11 cellular contexts compared by ENCODE assay signal in genomic region chr3:136171097-136171542, GRCh38. TPM values are rescaled to one million over a fixed set of nuclear protein-coding genes. Genes with fewer than 3 reads are reported as not detected.
A peak's percentile ranks its signal among the peaks of the same experiment; 100 is the strongest.
DNase-seq lines count a peak whose midpoint lies in the region; ATAC-seq, FAIRE-seq and TF ChIP-seq lines count a peak whose summit lies in the region.
"Had no signal": no experiment of that assay in that cellular context is flagged by ENCODE, and none has a peak within 500 bp of the region (broad histone marks: within the 10 kb centered on the region; RNA-seq: fewer than 3 reads in every experiment).

No MANE protein-coding gene starts in this region.

- POLR2A ChIA-PET in activated CD4-positive, alpha-beta memory T cell treated with anti-CD3 and anti-CD28 coated beads, Interleukin-2, amount 10 ng/mL, durations not matched to agents 7 days and 5 days (lab: Charles Lee) = interaction anchor here (1.2 to 1.4 kb wide), 2 partner anchors 16 to 24 kb away, joined by 3 to 4 read pairs; no protein-coding TSS in a partner anchor
- POLR2A ChIA-PET in HepG2 (lab: Yijun Ruan, JAX) = interaction anchor here (1.1 kb wide), 1 partner anchor 25 kb away, joined by 4 read pairs; the partner anchor contains the start of gene MSL2

- no TSS peak for BruUV-seq in HepG2 (replicated peaks; lab: Mats Ljungman, UMichigan)

- H3K27me3 ChIP-seq in BLaER1 (no peaks in the 10 kb centered on the region), GM23338 (ENCODE audit: insufficient read depth) (no peaks in the 10 kb centered on the region), HepG2 (ENCODE audit: control insufficient read depth in 1 of 2, insufficient read depth in 2 of 2, low read length in 2 of 2) (no peaks in the 10 kb centered on the region)

- no peak for TF ChIP-seq CTCF in GM23338 (conservative IDR thresholded peaks at IDR 0.05; ENCODE audit: low read depth in 2 of 2)
- no peak for TF ChIP-seq CTCF in HepG2 (CRISPR knock-in tag; IDR thresholded peaks at IDR 0.05)

- no peaks in the 10 kb centered on the region for H3K9me2 ChIP-seq in GM23338 (ENCODE audit: insufficient read depth)

- no peaks in the 10 kb centered on the region for H3K9me3 Mint-ChIP-seq in GM23338
- H3K9me3 Mint-ChIP-seq in activated CD4-positive, alpha-beta memory T cell treated with anti-CD3 and anti-CD28 coated beads, Interleukin-2, amount 10 ng/mL, durations not matched to agents 7 days and 5 days = no peaks in the 10 kb centered on the region

- intact Hi-C loops in HepG2 (cut with micrococcal nuclease; ENCODE audit: unreplicated experiment) = no loop called here

- no peak overlapping the region for H3K27ac ChIP-seq in BLaER1
- 0 out of 2 replicates have a peak overlapping the region, but pooled peaks have one; percentile 15 for H3K27ac ChIP-seq in GM23338 (ENCODE audit: low read depth)
- H3K27ac ChIP-seq in HepG2 (ENCODE audit: extremely low read length, insufficient read depth, low read length) = no peak overlapping the region

- H4K20me1 ChIP-seq in BLaER1 = peaks cover 100% of the 10 kb centered on the region
- peaks cover 69% of the 10 kb centered on the region for H4K20me1 ChIP-seq in GM23338 (replicated peaks; ENCODE audit: insufficient read depth)
- H4K20me1 ChIP-seq in HepG2 (ENCODE audit: insufficient read depth, low read length) = peaks cover 74% of the 10 kb centered on the region

- TF ChIP-seq POLR2A in HepG2 (IDR thresholded peaks at IDR 0.05; ENCODE audit: insufficient read depth in 1 of 2, low read depth in 2 of 2, low read length in 2 of 2) = no peak

- H2AFZ ChIP-seq in GM23338 (no peak overlapping the region), HepG2 (ENCODE audit: low read length) (no peak overlapping the region)

- peaks cover 24% of the 10 kb centered on the region for H3K36me3 ChIP-seq in BLaER1
- H3K36me3 ChIP-seq in GM23338 (ENCODE audit: insufficient read depth) = no peaks in the 10 kb centered on the region
- no peaks in the 10 kb centered on the region for H3K36me3 ChIP-seq in HepG2 (replicated peaks in 1 of 2; ENCODE audit: control insufficient read depth in 1 of 2, insufficient read depth in 2 of 2, low read length in 2 of 2)

- no peak for ATAC-seq in GM23338
- ATAC-seq in HepG2 = no peak
- no peak for ATAC-seq in GM21526 (IDR thresholded peaks at IDR 0.05; ENCODE audit: low FRiP score, unreplicated experiment)

- H3K4me2 ChIP-seq in BLaER1 (peak overlapping the region; percentile 52), GM23338 (no peak overlapping the region), HepG2 (ENCODE audit: low read depth, low read length) (no peak overlapping the region)

- no peak for TF ChIP-seq RAD21 in HepG2 (CRISPR knock-in tag; IDR thresholded peaks at IDR 0.05)

- in situ Hi-C loops in HepG2 (cut with HindIII; ENCODE audit: extremely low pct_ligation_motif_present, low pct_unique_long_range_greater_than_20kb) = no loop called here

- H3K4me1 ChIP-seq in BLaER1 (peaks cover 25% of the 10 kb centered on the region), GM23338 (ENCODE audit: insufficient read depth) (peaks cover 11% of the 10 kb centered on the region), HepG2 (ENCODE audit: insufficient read depth, low read length) (peaks cover 27% of the 10 kb centered on the region)

- H3K27me3 Mint-ChIP-seq in GM23338 (ENCODE audit: insufficient read depth, low read depth, poor library complexity) = peaks cover 2% of the 10 kb centered on the region
- no peaks in the 10 kb centered on the region for H3K27me3 Mint-ChIP-seq in activated CD4-positive, alpha-beta memory T cell treated with anti-CD3 and anti-CD28 coated beads, Interleukin-2, amount 10 ng/mL, durations not matched to agents 7 days and 5 days

- TF ChIP-seq EP300 in HepG2 (IDR thresholded peaks at IDR 0.05; ENCODE audit: low read depth in 2 of 2, low read length in 2 of 2) (no peak), HepG2 (CRISPR knock-in tag; IDR thresholded peaks at IDR 0.05; ENCODE audit: borderline replicate concordance) (no peak)

- H3K4me3 ChIP-seq in BLaER1 (no peak overlapping the region), GM23338 (no peak overlapping the region), HepG2 (replicated peaks in 1 of 3; ENCODE audit: insufficient read depth in 1 of 3, low read depth in 2 of 3, low read length in 3 of 3) (no peak overlapping the region)

- DNase-seq in GM23338 (ENCODE audit: low spot score) (no peak), HepG2 (ENCODE audit: low spot score) (no peak), GDM1 (lab: John Stamatoyannopoulos, UW) (no peak), AG20443 (ENCODE audit: low spot score) (no peak), DMS 273 (lab: John Stamatoyannopoulos, UW; ENCODE audit: unreplicated experiment) (no peak)
- no peak for DNase-seq in activated CD4-positive, alpha-beta memory T cell treated with anti-CD3 and anti-CD28 coated beads, Interleukin-2, amount 10 ng/mL, durations not matched to agents 7 days and 5 days
- DNase-seq: activated CD8-positive, alpha-beta memory T cell treated with anti-CD3 and anti-CD28 coated beads for 24 hours; retina had no signal

- no peak overlapping the region for H3K4me3 Mint-ChIP-seq in GM23338
- no peak overlapping the region for H3K4me3 Mint-ChIP-seq in activated CD4-positive, alpha-beta memory T cell treated with anti-CD3 and anti-CD28 coated beads, Interleukin-2, amount 10 ng/mL, durations not matched to agents 7 days and 5 days

- peak overlapping the region; percentile 64; the same call in 1 of the 2 replicates for H3K27ac Mint-ChIP-seq in GM23338
- H3K27ac Mint-ChIP-seq in activated CD4-positive, alpha-beta memory T cell treated with anti-CD3 and anti-CD28 coated beads, Interleukin-2, amount 10 ng/mL, durations not matched to agents 7 days and 5 days = peak overlapping the region; percentile 21

- H3F3A ChIP-seq in GM23338 (replicated peaks; ENCODE audit: low read depth) = no peaks in the 10 kb centered on the region

- no peak for FAIRE-seq in HepG2 (lab: Jason Lieb, UNC)
- FAIRE-seq: G401.6 had no signal

- H3K4me1 Mint-ChIP-seq in GM23338 = peaks cover 18% of the 10 kb centered on the region
- H3K4me1 Mint-ChIP-seq in activated CD4-positive, alpha-beta memory T cell treated with anti-CD3 and anti-CD28 coated beads, Interleukin-2, amount 10 ng/mL, durations not matched to agents 7 days and 5 days = peaks cover 24% of the 10 kb centered on the region

- no peaks in the 10 kb centered on the region for H3K36me3 Mint-ChIP-seq in GM23338 (ENCODE audit: low read depth)
- peaks cover 9% of the 10 kb centered on the region for H3K36me3 Mint-ChIP-seq in activated CD4-positive, alpha-beta memory T cell treated with anti-CD3 and anti-CD28 coated beads, Interleukin-2, amount 10 ng/mL, durations not matched to agents 7 days and 5 days (ENCODE audit: low read depth)

- H3K9me3 ChIP-seq in BLaER1 (peaks cover 22% of the 10 kb centered on the region), HepG2 (ENCODE audit: low read length) (no peaks in the 10 kb centered on the region)

- CTCF ChIA-PET in activated CD4-positive, alpha-beta memory T cell treated with anti-CD3 and anti-CD28 coated beads, Interleukin-2, amount 10 ng/mL, durations not matched to agents 7 days and 5 days (lab: Charles Lee) = no interaction called here
- CTCF ChIA-PET in HepG2 (lab: Yijun Ruan, JAX; ENCODE audit: low intra/inter-chr PET ratio, low total read pairs) = no interaction called here

- WGBS in HepG2 (ENCODE audit: low lambda C conversion rate) = 86% methylated on average over 1 of the region's 1 CpG

- H3K79me2 ChIP-seq in GM23338 (replicated peaks; ENCODE audit: insufficient read depth) (peaks cover 100% of the 10 kb centered on the region), HepG2 (ENCODE audit: insufficient read depth, low read length) (peaks cover 95% of the 10 kb centered on the region)

- no peak overlapping the region for H3K9ac ChIP-seq in BLaER1
- H3K9ac ChIP-seq in HepG2 (ENCODE audit: insufficient read depth, low read depth, low read length) = no peak overlapping the region

TF ChIP-seq in HepG2, 621 proteins besides CTCF, POLR2A, EP300 and RAD21 (continues in another document):
- TF ChIP-seq RBAK (CRISPR knock-in tag; IDR thresholded peaks at IDR 0.05) = no peak
- no peak for TF ChIP-seq ATF1 (CRISPR knock-in tag; IDR thresholded peaks at IDR 0.05)
- no peak for TF ChIP-seq NFE2L1 (CRISPR knock-in tag; IDR thresholded peaks at IDR 0.05; ENCODE audit: borderline replicate concordance)

RNA-seq across cellular contexts. Expression of gene MSL2, which starts 25.0 kb away (rescaled TPM):
- total RNA-seq in GM23338 (2014; rRNA removed; shearing (Covaris generic)) = 39.1 and 50.6 TPM in 2 replicates
- 6.7 and 7.5 TPM in 2 replicates for polyA plus RNA-seq in GM23338 (2016; fragmentation: Nextera tagmentation; extraction: Ambion mirVana)
- total RNA-seq in activated CD4-positive, alpha-beta memory T cell treated with anti-CD3 and anti-CD28 coated beads, Interleukin-2, amount 10 ng/mL, durations not matched to agents 7 days and 5 days = 10 to 100 TPM; 57.4 to 63.9 TPM
- total RNA-seq in HepG2 (2016; rRNA removed; fragmentation: Illumina TruSeq; extraction: Trizol) = 11.7 and 17.1 TPM in 2 replicates
- total RNA-seq in HepG2 (2016; cell fraction: cytosol; rRNA removed; fragmentation: Illumina TruSeq; extraction: Trizol; ENCODE audit: low read depth) = 1.8 and 2.0 TPM in 2 replicates
- 10.6 and 15.3 TPM in 2 replicates for total RNA-seq in HepG2 (2016; cell fraction: insoluble cytoplasmic fraction; rRNA removed; fragmentation: Illumina TruSeq; extraction: Trizol)
- 8.2 and 11.6 TPM in 2 replicates for total RNA-seq in HepG2 (2016; cell fraction: membrane; rRNA removed; fragmentation: Illumina TruSeq; extraction: Trizol)
- total RNA-seq in HepG2 (2016; cell fraction: nucleus; rRNA removed; fragmentation: Illumina TruSeq; extraction: Trizol) = 17.1 and 20.1 TPM in 2 replicates
- 4.8 and 6.9 TPM in 2 replicates for polyA plus RNA-seq in HepG2 (2011; rRNA removed)
- 2.3 and 3.2 TPM in 2 replicates for polyA plus RNA-seq in HepG2 (2011; cell fraction: cytosol; rRNA removed)
- polyA plus RNA-seq in HepG2 (2011; cell fraction: nucleus; rRNA removed) = 5.1 and 5.2 TPM in 2 replicates
- polyA plus RNA-seq in HepG2 (2012) = 12.3 and 16.1 TPM in 2 replicates
- 0.44 and 0.52 TPM in 2 replicates for polyA plus RNA-seq in HepG2 (2016; cell fraction: cytosol; fragmentation: Illumina TruSeq; extraction: Trizol; ENCODE audit: low read depth)
- 11.7 and 11.8 TPM in 2 replicates for polyA plus RNA-seq in HepG2 (2016; cell fraction: insoluble cytoplasmic fraction; fragmentation: Illumina TruSeq; extraction: Trizol; ENCODE audit: low read depth)
- 3.9 and 4.0 TPM in 2 replicates for polyA plus RNA-seq in HepG2 (2016; cell fraction: membrane; fragmentation: Illumina TruSeq; extraction: Trizol; ENCODE audit: low read depth)
- polyA plus RNA-seq in HepG2 (2016; cell fraction: nucleus; fragmentation: Illumina TruSeq; extraction: Trizol; ENCODE audit: insufficient read depth, low read depth) = 21.5 and 22.8 TPM in 2 replicates
- 10.5 and 12.2 TPM in 2 replicates for polyA minus RNA-seq in HepG2 (2011; rRNA and poly(A)+ RNA removed; ENCODE audit: low replicate concordance)
- polyA minus RNA-seq in HepG2 (2011; cell fraction: cytosol; rRNA and poly(A)+ RNA removed) = 7.3 and 8.4 TPM in 2 replicates
- polyA minus RNA-seq in HepG2 (2011; cell fraction: nucleus; rRNA and poly(A)+ RNA removed) = 20.3 and 20.6 TPM in 2 replicates
